ENCODE assay signal across 21 cellular contexts in genomic region chr18:78676622-78677482, GRCh38.
A peak's percentile ranks its signal among the peaks of the same experiment; 100 is the strongest.
DNase-seq lines count a peak whose midpoint lies in the region; FAIRE-seq and TF ChIP-seq lines count a peak whose summit lies in the region.
"Had no signal": no experiment of that assay in that cellular context is flagged by ENCODE, and none has a peak within 500 bp of the region (broad histone marks: within the 10 kb centered on the region; RNA-seq: fewer than 3 reads in every experiment).

No MANE protein-coding gene starts in this region.

- CTCF ChIA-PET in Caco-2 (lab: Charles Lee), result no interaction called here

- BruUV-seq in Caco-2 (replicated peaks; lab: Mats Ljungman, UMichigan), result no TSS peak

- peak overlapping the region; percentile 33 for H3K18ac ChIP-seq in neuronal stem cell (ENCODE audit: low read length)

- H2AFZ ChIP-seq in neuronal stem cell (ENCODE audit: low read length), result no peak overlapping the region
- H2AFZ ChIP-seq: GM23248 had no signal

- H2BK120ac ChIP-seq in neuronal stem cell (ENCODE audit: low read depth, low read length), result no peak overlapping the region

- no peaks in the 10 kb centered on the region for H3K36me3 Mint-ChIP-seq in Caco-2 (ENCODE audit: insufficient read depth, unreplicated experiment)
- H3K36me3 Mint-ChIP-seq: CD4-positive, CD25-positive, alpha-beta regulatory T cell; CD8-positive, alpha-beta T cell had no signal

- TF ChIP-seq CTCF in Caco-2 (IDR thresholded peaks at IDR 0.05; ENCODE audit: insufficient read depth in 1 of 2, low read depth in 1 of 2, low read length in 1 of 2, severe bottlenecking in 1 of 2, unreplicated experiment in 1 of 2) (no peak), kidney (IDR thresholded peaks at IDR 0.05; ENCODE audit: borderline replicate concordance, extremely low read depth, insufficient read depth) (no peak), spleen (IDR thresholded peaks at IDR 0.05 in 8 of 11, conservative IDR thresholded peaks at IDR 0.05 in 3 of 11) (no peak), adrenal gland (IDR thresholded peaks at IDR 0.05) (no peak)

- H3K4me1 ChIP-seq in Caco-2 (no peaks in the 10 kb centered on the region), kidney (ENCODE audit: control insufficient read depth in 1 of 2, insufficient read depth in 1 of 2, low read depth in 1 of 2, low read length in 2 of 2) (no peaks in the 10 kb centered on the region), neuronal stem cell (ENCODE audit: control insufficient read depth in 2 of 2, insufficient read depth in 1 of 2, low read depth in 1 of 2, low read length in 2 of 2) (peaks cover 0 to 2% of the 10 kb centered on the region in 2 donors), spleen (no peaks in the 10 kb centered on the region), adrenal gland (replicated peaks in 1 of 2) (no peaks in the 10 kb centered on the region)

- POLR2A ChIA-PET in Caco-2 (lab: Charles Lee), result no interaction called here

- H3K9me3 Mint-ChIP-seq in Caco-2 (ENCODE audit: unreplicated experiment), result no peaks in the 10 kb centered on the region
- H3K9me3 Mint-ChIP-seq: CD8-positive, alpha-beta T cell; H9 had no signal

- H4K91ac ChIP-seq in neuronal stem cell (ENCODE audit: low read depth, low read length, poor library complexity), result no peak overlapping the region

- H3K79me1 ChIP-seq in neuronal stem cell (ENCODE audit: low read depth, low read length), result no peaks in the 10 kb centered on the region

- H3K27ac ChIP-seq in kidney (ENCODE audit: low read depth in 2 of 2, low read length in 2 of 2) (no peak overlapping the region), neuronal stem cell (replicated peaks; ENCODE audit: low read length) (no peak overlapping the region), spleen (no peak overlapping the region), adrenal gland (no peak overlapping the region)
- H3K27ac ChIP-seq: GM23248 had no signal

- peak overlapping the region; percentile 79 for H3K27ac Mint-ChIP-seq in Caco-2 (ENCODE audit: unreplicated experiment)
- H3K27ac Mint-ChIP-seq: CD8-positive, alpha-beta T cell; HFFc6 had no signal

- H3K36me3 ChIP-seq in Caco-2 (ENCODE audit: control insufficient read depth, insufficient read depth, low read length) (no peaks in the 10 kb centered on the region), kidney (ENCODE audit: control insufficient read depth in 1 of 2, insufficient read depth in 2 of 2, low read length in 2 of 2) (no peaks in the 10 kb centered on the region), neuronal stem cell (replicated peaks in 1 of 2; ENCODE audit: control insufficient read depth in 2 of 2, insufficient read depth in 2 of 2, low read length in 2 of 2) (no peaks in the 10 kb centered on the region), spleen (no peaks in the 10 kb centered on the region), adrenal gland (replicated peaks in 1 of 2) (no peaks in the 10 kb centered on the region)

- no peak overlapping the region for H3K14ac ChIP-seq in neuronal stem cell (ENCODE audit: low read length)

- H3K4me3 ChIP-seq in Caco-2 (ENCODE audit: low read depth, low read length) (no peak overlapping the region), kidney (ENCODE audit: low read length in 2 of 2) (no peak overlapping the region), neuronal stem cell (ENCODE audit: low read length in 2 of 2) (no peak overlapping the region), spleen (no peak overlapping the region), adrenal gland (no peak overlapping the region)
- H3K4me3 ChIP-seq: GM12878, GM23248 had no signal

- no peak overlapping the region for H2BK5ac ChIP-seq in neuronal stem cell (ENCODE audit: low read length)

- no peak overlapping the region for H2BK15ac ChIP-seq in neuronal stem cell (ENCODE audit: low read length)

- no peak overlapping the region for H3K4ac ChIP-seq in neuronal stem cell (ENCODE audit: low read length)

- no peak overlapping the region for H4K8ac ChIP-seq in neuronal stem cell (ENCODE audit: low read depth, low read length)

- H3K4me2 ChIP-seq in neuronal stem cell (ENCODE audit: insufficient read depth, low read length, poor library complexity, severe bottlenecking), result no peak overlapping the region

- no peak overlapping the region for H2BK12ac ChIP-seq in neuronal stem cell (ENCODE audit: low read length)

- TF ChIP-seq POLR2A in spleen (IDR thresholded peaks at IDR 0.05), result no peak
- no peak for TF ChIP-seq POLR2A in adrenal gland (IDR thresholded peaks at IDR 0.05)

- intact Hi-C loops in Caco-2 (cut with micrococcal nuclease; ENCODE audit: unreplicated experiment) (no loop called here), kidney (cut with DNase I) (no loop called here), spleen (cut with DNase I; ENCODE audit: low total_unique reads) (no loop called here), adrenal gland (cut with DNase I) (no loop called here)

- H3K27me3 Mint-ChIP-seq in Caco-2 (ENCODE audit: insufficient read depth, unreplicated experiment), result no peaks in the 10 kb centered on the region

- H3K9ac ChIP-seq in kidney (ENCODE audit: low read length in 2 of 2) (no peak overlapping the region), neuronal stem cell (ENCODE audit: low read depth, low read length, poor library complexity) (no peak overlapping the region)
- H3K9ac ChIP-seq: GM23248 had no signal

- H2AK5ac ChIP-seq in neuronal stem cell (ENCODE audit: low read depth, low read length), result peak overlapping the region; percentile 42

- no peak overlapping the region for H3K4me3 Mint-ChIP-seq in Caco-2 (ENCODE audit: unreplicated experiment)
- H3K4me3 Mint-ChIP-seq: CD4-positive, CD25-positive, alpha-beta regulatory T cell; CD8-positive, alpha-beta T cell; H9; HFFc6 had no signal

- H3K4me1 Mint-ChIP-seq in Caco-2 (ENCODE audit: low read depth, unreplicated experiment), result no peaks in the 10 kb centered on the region
- H3K4me1 Mint-ChIP-seq: CD4-positive, CD25-positive, alpha-beta regulatory T cell had no signal

- no peak for FAIRE-seq in kidney (lab: Jason Lieb, UNC)
- FAIRE-seq: D721Med, GM12878, GM19239 had no signal

- no peak overlapping the region for H3K23ac ChIP-seq in neuronal stem cell (ENCODE audit: low read depth, low read length, poor library complexity)

- no peaks in the 10 kb centered on the region for H3K27me3 ChIP-seq in Caco-2 (replicated peaks; ENCODE audit: control insufficient read depth, insufficient read depth, low read length)
- H3K27me3 ChIP-seq in neuronal stem cell (ENCODE audit: control insufficient read depth in 3 of 3, insufficient read depth in 3 of 3, low read depth in 1 of 3, low read length in 3 of 3), result no peaks in the 10 kb centered on the region
- peaks cover 0 to 13% (median 0%) of the 10 kb centered on the region in 7 donors for H3K27me3 ChIP-seq in spleen (replicated peaks in 1 of 7)
- H3K27me3 ChIP-seq in adrenal gland, result no peaks in the 10 kb centered on the region

- no CpG with 5 or more reads among the region's 19 CpGs for WGBS in neuronal stem cell (ENCODE audit: extremely low coverage in 2 of 2, insufficient read length in 2 of 2, insufficient replicate concordance in 1 of 2), 2 donors
- 85 to 90% (median 89%) methylated on average over 17 to 19 of the region's 19 CpGs for WGBS in spleen, 5 donors
- 83 to 89% (median 85%) methylated on average over 16 to 19 of the region's 19 CpGs for WGBS in adrenal gland, 4 donors

- H3K9me3 ChIP-seq in Caco-2 (no peaks in the 10 kb centered on the region), kidney (ENCODE audit: control insufficient read depth in 1 of 2, low read length in 2 of 2) (no peaks in the 10 kb centered on the region), neuronal stem cell (replicated peaks in 1 of 2; ENCODE audit: control insufficient read depth in 2 of 2, insufficient read depth in 1 of 2, low read depth in 1 of 2, low read length in 2 of 2) (no peaks in the 10 kb centered on the region), spleen (no peaks in the 10 kb centered on the region), adrenal gland (replicated peaks in 1 of 3) (no peaks in the 10 kb centered on the region)

- DNase-seq in Caco-2, result no peak
- peak; percentile 45 for DNase-seq in kidney
- DNase-seq in neuronal stem cell (ENCODE audit: low spot score), result no peak
- peak; percentile 59 for DNase-seq in spleen
- no peak for DNase-seq in NCI-H446 treated with DMSO at 0.1 percent for 48 hours (lab: John Stamatoyannopoulos, UW)
- no peak for DNase-seq in NCI-H187 treated with DMSO at 0.1 percent for 48 hours (lab: John Stamatoyannopoulos, UW)
- DNase-seq in UCSD-AML1 (lab: John Stamatoyannopoulos, UW; ENCODE audit: unreplicated experiment), result no peak
- no peak for DNase-seq in adrenal gland
- DNase-seq: C1 segment of cervical spinal cord; CD4-positive, CD25-positive, alpha-beta regulatory T cell; CD8-positive, alpha-beta T cell; DMS 273 treated with DMSO at 0.1 percent for 48 hours; DMS79; EL; GDM1; GM23248; H9; HFFc6 had no signal

Comparison
In these comparisons a context has a peak if more than half of its experiments do, and no peak if none do; other contexts are left out.
1. DNase-seq: peak in kidney (single experiment) and spleen (single experiment); none in Caco-2 (0 of 2), neuronal stem cell (single experiment), NCI-H446 treated with DMSO at 0.1 percent for 48 hours (single experiment), NCI-H187 treated with DMSO at 0.1 percent for 48 hours (single experiment), UCSD-AML1 (single experiment) and adrenal gland (0 of 7).